ENCODE assay signal across 8 cellular contexts in genomic region chr1:181033799-181034391, GRCh38. TPM values are rescaled to one million over a fixed set of nuclear protein-coding genes. Genes with fewer than 3 reads are reported as not detected.
DNase-seq lines count a peak whose midpoint lies in the region; ATAC-seq and TF ChIP-seq lines count a peak whose summit lies in the region.

Gene MR1, plus strand, starts transcription at chr1:181033983. Its CDS starts 25 bp downstream, at chr1:181034008.

- DNase-seq in CD1c-positive myeloid dendritic cell (ENCODE audit: extremely low spot score) (peak; percentile 95), NCI-H2196 treated with DMSO at 0.1 percent for 48 hours (lab: John Stamatoyannopoulos, UW; ENCODE audit: unreplicated experiment) (peak; percentile 53), activated B cell treated with CpG ODN at 0.5 μM for 24 hours (no peak), cortex of kidney (lab: John Stamatoyannopoulos, UW) (no peak)
- DNase-seq in naive thymus-derived CD8-positive, alpha-beta T cell, result peak in 8 of 10 donors; percentile 27 to 91 (median 62)

- intact Hi-C loops in activated B cell treated with CpG ODN at 0.5 μM for 24 hours (cut with micrococcal nuclease), result loop anchor here (1.0 kb wide), 4 partner anchors 12 to 108 kb away; partner anchors contain the start of gene STX6

- H3K27ac Mint-ChIP-seq in activated B cell treated with CpG ODN at 0.5 μM for 24 hours, result peak within 1 kb of the TSS; percentile 99
- H3K27ac Mint-ChIP-seq in naive thymus-derived CD8-positive, alpha-beta T cell, result peak within 1 kb of the TSS; percentile 98 to 100 (median 99)

- TF ChIP-seq CTCF in activated B cell treated with CpG ODN at 0.5 μM for 24 hours (IDR thresholded peaks at IDR 0.05), result no peak

- POLR2A ChIA-PET in activated B cell treated with CpG ODN at 0.5 μM for 24 hours (lab: Charles Lee), result interaction anchor here (0.8 to 5.6 kb wide), 15 partner anchors 10 to 532 kb away, joined by 3 to 87 read pairs (median 4); partner anchors contain the start of genes ACBD6, IER5, STX6 and XPR1
- POLR2A ChIA-PET in naive thymus-derived CD8-positive, alpha-beta T cell (lab: Charles Lee), result interaction anchor here (0.9 to 3.5 kb wide), 11 partner anchors 9 to 531 kb away, joined by 3 to 40 read pairs (median 4); partner anchors contain the start of genes IER5, STX6 and XPR1

- H3K9me3 Mint-ChIP-seq in activated B cell treated with CpG ODN at 0.5 μM for 24 hours, result no peaks in the 10 kb centered on the region
- no peaks in the 10 kb centered on the region for H3K9me3 Mint-ChIP-seq in naive thymus-derived CD8-positive, alpha-beta T cell

- H3K27me3 Mint-ChIP-seq in activated B cell treated with CpG ODN at 0.5 μM for 24 hours, result no peaks in the 10 kb centered on the region
- H3K27me3 Mint-ChIP-seq in naive thymus-derived CD8-positive, alpha-beta T cell, result no peaks in the 10 kb centered on the region

- CTCF ChIA-PET in activated B cell treated with CpG ODN at 0.5 μM for 24 hours (lab: Charles Lee), result interaction anchor here (1.1 to 1.4 kb wide), 5 partner anchors 12 to 132 kb away, joined by 3 to 6 read pairs (median 3); no protein-coding TSS in a partner anchor

- ATAC-seq in GM18520 (IDR thresholded peaks at IDR 0.05; ENCODE audit: unreplicated experiment) (peak; percentile 94), HG02943 (IDR thresholded peaks at IDR 0.05; ENCODE audit: low read depth, unreplicated experiment) (peak; percentile 95), activated B cell treated with CpG ODN at 0.5 μM for 24 hours (ENCODE audit: low read depth) (peak; percentile 96), esophagus mucosa (peak; percentile 90)
- peak; percentile 98 for ATAC-seq in naive thymus-derived CD8-positive, alpha-beta T cell

- H3K4me1 Mint-ChIP-seq in activated B cell treated with CpG ODN at 0.5 μM for 24 hours, result peaks cover 60% of the 10 kb centered on the region
- H3K4me1 Mint-ChIP-seq in naive thymus-derived CD8-positive, alpha-beta T cell, result peaks cover 27 to 69% (median 57%) of the 10 kb centered on the region in 4 donors

- H3K36me3 Mint-ChIP-seq in activated B cell treated with CpG ODN at 0.5 μM for 24 hours (ENCODE audit: low read depth), result peaks cover 17% of the 10 kb centered on the region
- peaks cover 0 to 21% (median 5%) of the 10 kb centered on the region in 3 donors for H3K36me3 Mint-ChIP-seq in naive thymus-derived CD8-positive, alpha-beta T cell

- H3K4me3 Mint-ChIP-seq in activated B cell treated with CpG ODN at 0.5 μM for 24 hours, result peak within 1 kb of the TSS; percentile 98
- peak within 1 kb of the TSS; percentile 94 to 99 (median 98) for H3K4me3 Mint-ChIP-seq in naive thymus-derived CD8-positive, alpha-beta T cell

RNA-seq across cellular contexts. Expression of gene MR1, which starts in this region (rescaled TPM):
- total RNA-seq in activated B cell treated with CpG ODN at 0.5 μM for 24 hours, result 24.3 and 24.8 TPM in 2 replicates
- total RNA-seq in esophagus mucosa, result 16.3 TPM
- total RNA-seq in naive thymus-derived CD8-positive, alpha-beta T cell, result 10 to 100 TPM; 26.5 to 28.8 TPM
- 10 to 100 TPM; 27.8 to 35.5 (median 33.4) TPM for polyA plus RNA-seq in naive thymus-derived CD8-positive, alpha-beta T cell

Comparison
In these comparisons a context has a peak if more than half of its experiments do, and no peak if none do; other contexts are left out.
1. DNase-seq: peak in CD1c-positive myeloid dendritic cell (single experiment), NCI-H2196 treated with DMSO at 0.1 percent for 48 hours (single experiment) and naive thymus-derived CD8-positive, alpha-beta T cell (8 of 10); none in activated B cell treated with CpG ODN at 0.5 μM for 24 hours (single experiment) and cortex of kidney (single experiment).
2. Peak in every context shown above with its lines, with median percentiles within 50 percentile points of each other: ATAC-seq.